ENCODE assay signal across 9 cellular contexts in the genomic region with DNA sequence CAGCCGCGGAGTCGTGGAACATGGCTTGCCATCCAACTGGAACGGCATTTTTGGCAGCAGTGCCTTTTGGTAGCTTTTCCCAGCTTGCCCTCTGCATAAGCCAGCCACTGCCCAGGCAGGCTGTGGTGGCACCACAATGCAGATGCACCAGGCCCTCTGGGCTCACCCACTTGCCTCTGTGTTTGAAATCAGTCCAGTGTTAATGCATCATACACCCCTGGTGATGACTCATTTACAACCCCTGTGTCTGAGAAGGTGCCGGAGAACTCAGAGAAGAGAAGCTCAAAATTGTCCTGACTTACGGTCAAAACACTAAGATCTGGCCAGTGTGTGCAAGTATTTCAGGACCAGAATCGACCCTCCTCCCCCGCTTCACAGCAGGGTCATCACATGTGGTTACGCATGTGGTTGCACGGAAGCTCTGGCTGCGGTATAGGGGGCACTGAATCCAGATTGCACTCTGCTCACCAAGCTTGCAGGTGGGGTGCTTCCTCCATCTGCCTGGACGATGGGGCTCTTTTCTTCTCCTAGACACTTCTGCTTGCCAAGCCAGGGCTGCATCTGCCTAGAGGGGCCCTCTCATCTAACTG.
A peak's percentile ranks its signal among the peaks of the same experiment; 100 is the strongest.
DNase-seq lines count a peak whose midpoint lies in the region; ATAC-seq, FAIRE-seq and TF ChIP-seq lines count a peak whose summit lies in the region.
"Had no signal": no experiment of that assay in that cellular context is flagged by ENCODE, and none has a peak within 500 bp of the region (broad histone marks: within the 10 kb centered on the region; RNA-seq: fewer than 3 reads in every experiment).

No MANE protein-coding gene starts in this region.

- H3K79me2 ChIP-seq in astrocyte (ENCODE audit: insufficient read depth, low read length) (no peaks in the 10 kb centered on the region), osteoblast (ENCODE audit: insufficient read depth, low read length) (no peaks in the 10 kb centered on the region)

- H3K9me3 ChIP-seq in astrocyte (ENCODE audit: insufficient read depth, low read depth, low read length) (no peaks in the 10 kb centered on the region), osteoblast (ENCODE audit: low read depth, low read length) (no peaks in the 10 kb centered on the region), WERI-Rb-1 (ENCODE audit: severe bottlenecking) (no peaks in the 10 kb centered on the region)

- H3K36me3 ChIP-seq in astrocyte (ENCODE audit: insufficient read depth, low read length) (no peaks in the 10 kb centered on the region), osteoblast (ENCODE audit: insufficient read depth, low read length) (no peaks in the 10 kb centered on the region), WERI-Rb-1 (no peaks in the 10 kb centered on the region)

- no peaks in the 10 kb centered on the region for H3K36me3 Mint-ChIP-seq in astrocyte (ENCODE audit: low read depth, unreplicated experiment)

- DNase-seq in astrocyte (ENCODE audit: low read depth) (peak; percentile 76), osteoblast (ENCODE audit: insufficient read length, low spot score, missing footprints) (peak; percentile 84), caudate nucleus (lab: John Stamatoyannopoulos, UW) (no peak), WERI-Rb-1 (no peak), T1000 (lab: John Stamatoyannopoulos, UW) (no peak)
- DNase-seq: effector CD4-positive, alpha-beta T cell had no signal

- H4K20me1 ChIP-seq in astrocyte (ENCODE audit: insufficient read depth, low read length) = no peaks in the 10 kb centered on the region
- H4K20me1 ChIP-seq in osteoblast (ENCODE audit: insufficient read depth, low read length) = no peaks in the 10 kb centered on the region

- no peak for FAIRE-seq in astrocyte (lab: Jason Lieb, UNC)

- no peaks in the 10 kb centered on the region for H3K27me3 Mint-ChIP-seq in astrocyte (ENCODE audit: low read depth, unreplicated experiment)

- no peak overlapping the region for H3K27ac Mint-ChIP-seq in astrocyte (ENCODE audit: unreplicated experiment)

- no peak overlapping the region for H2AFZ ChIP-seq in astrocyte (ENCODE audit: low read depth, low read length)
- no peak overlapping the region for H2AFZ ChIP-seq in osteoblast (ENCODE audit: low read length)

- H3K27me3 ChIP-seq in astrocyte (ENCODE audit: insufficient read depth, low read length) (no peaks in the 10 kb centered on the region), osteoblast (ENCODE audit: insufficient read depth, low read length) (no peaks in the 10 kb centered on the region), WERI-Rb-1 (ENCODE audit: insufficient read depth, low read depth, severe bottlenecking) (peaks cover 5% of the 10 kb centered on the region)

- H3K4me2 ChIP-seq in astrocyte (ENCODE audit: low read length) (peak overlapping the region; percentile 57), osteoblast (ENCODE audit: insufficient read depth, low read length) (no peak overlapping the region)

- peak; percentile 66 for ATAC-seq in GM18505 (IDR thresholded peaks at IDR 0.05; ENCODE audit: unreplicated experiment)
- ATAC-seq in HG02870 (IDR thresholded peaks at IDR 0.05; ENCODE audit: unreplicated experiment) = peak; percentile 68
- ATAC-seq in HG03135 (IDR thresholded peaks at IDR 0.05; ENCODE audit: unreplicated experiment) = no peak

- H3K9ac ChIP-seq in astrocyte (ENCODE audit: low read length) = no peak overlapping the region

- H3K27ac ChIP-seq in astrocyte (ENCODE audit: low read depth, low read length) (no peak overlapping the region), osteoblast (ENCODE audit: low read depth, low read length) (no peak overlapping the region), caudate nucleus (ENCODE audit: low read depth, low read length) (no peak overlapping the region), WERI-Rb-1 (no peak overlapping the region)

- peaks cover 4% of the 10 kb centered on the region for H3K9me3 Mint-ChIP-seq in astrocyte (ENCODE audit: unreplicated experiment)

- H3K4me1 Mint-ChIP-seq in astrocyte (ENCODE audit: low read depth, unreplicated experiment) = peaks cover 23% of the 10 kb centered on the region

- TF ChIP-seq CTCF in astrocyte (IDR thresholded peaks at IDR 0.05; ENCODE audit: insufficient read depth, low read depth, low read length) = no peak
- no peak for TF ChIP-seq CTCF in osteoblast (IDR thresholded peaks at IDR 0.05; ENCODE audit: extremely low read depth, low read depth, low read length)
- no peak for TF ChIP-seq CTCF in WERI-Rb-1 (IDR thresholded peaks at IDR 0.05; ENCODE audit: low read depth, low read length)

- H3K4me1 ChIP-seq in astrocyte (ENCODE audit: insufficient read depth, low read length) (peaks cover 20% of the 10 kb centered on the region), osteoblast (ENCODE audit: insufficient read depth, low read length) (peaks cover 16% of the 10 kb centered on the region)

- H3K4me3 Mint-ChIP-seq in astrocyte (ENCODE audit: unreplicated experiment) = no peak overlapping the region

- TF ChIP-seq POLR2A in GM18505 (IDR thresholded peaks at IDR 0.05; ENCODE audit: borderline replicate concordance, extremely low read depth, insufficient read depth, insufficient read length) = no peak

- H3K4me3 ChIP-seq in astrocyte (ENCODE audit: insufficient read depth, low read depth, low read length) (peak overlapping the region; percentile 8), osteoblast (ENCODE audit: insufficient read depth, low read length) (no peak overlapping the region), WERI-Rb-1 (ENCODE audit: low read depth, low read length) (no peak overlapping the region)

Comparison
In these comparisons a context has a peak if more than half of its experiments do, and no peak if none do; other contexts are left out.
1. DNase-seq: peak in astrocyte (single experiment) and osteoblast (single experiment); none in caudate nucleus (0 of 61), WERI-Rb-1 (single experiment) and T1000 (single experiment).